3 cellular contexts compared by ENCODE assay signal in genomic region chr3:70352215-70352614, GRCh38.
A peak's percentile ranks its signal among the peaks of the same experiment; 100 is the strongest.
TF ChIP-seq lines count a peak whose summit lies in the region.

No MANE protein-coding gene starts in this region.

TF ChIP-seq in A549, 52 proteins besides CTCF, POLR2A, EP300 and RAD21:
- TF ChIP-seq, protein P1, sequence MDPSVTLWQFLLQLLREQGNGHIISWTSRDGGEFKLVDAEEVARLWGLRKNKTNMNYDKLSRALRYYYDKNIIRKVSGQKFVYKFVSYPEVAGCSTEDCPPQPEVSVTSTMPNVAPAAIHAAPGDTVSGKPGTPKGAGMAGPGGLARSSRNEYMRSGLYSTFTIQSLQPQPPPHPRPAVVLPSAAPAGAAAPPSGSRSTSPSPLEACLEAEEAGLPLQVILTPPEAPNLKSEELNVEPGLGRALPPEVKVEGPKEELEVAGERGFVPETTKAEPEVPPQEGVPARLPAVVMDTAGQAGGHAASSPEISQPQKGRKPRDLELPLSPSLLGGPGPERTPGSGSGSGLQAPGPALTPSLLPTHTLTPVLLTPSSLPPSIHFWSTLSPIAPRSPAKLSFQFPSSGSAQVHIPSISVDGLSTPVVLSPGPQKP (IDR thresholded peaks at IDR 0.05; ENCODE audit: low read depth, low read length) = no peak
- TF ChIP-seq MAFK (IDR thresholded peaks at IDR 0.05; ENCODE audit: partially characterized antibody) = peak; percentile 59

TF ChIP-seq in K562, 482 proteins besides CTCF, POLR2A, EP300 and RAD21:
- TF ChIP-seq YBX1 (IDR thresholded peaks at IDR 0.05) (no peak), NFE2 (IDR thresholded peaks at IDR 0.05; ENCODE audit: low read depth) (peak; percentile 50; the same call in 1 of the 2 replicates)

TF ChIP-seq in endothelial cell of umbilical vein, 7 proteins besides CTCF, POLR2A, EP300 and RAD21:
- TF ChIP-seq MYC (IDR thresholded peaks at IDR 0.05; ENCODE audit: low read depth, low read length) = no peak
TF ChIP-seq in endothelial cell of umbilical vein: peak in this region for 0.
